ENCODE assay signal across 20 cellular contexts in the genomic region with DNA sequence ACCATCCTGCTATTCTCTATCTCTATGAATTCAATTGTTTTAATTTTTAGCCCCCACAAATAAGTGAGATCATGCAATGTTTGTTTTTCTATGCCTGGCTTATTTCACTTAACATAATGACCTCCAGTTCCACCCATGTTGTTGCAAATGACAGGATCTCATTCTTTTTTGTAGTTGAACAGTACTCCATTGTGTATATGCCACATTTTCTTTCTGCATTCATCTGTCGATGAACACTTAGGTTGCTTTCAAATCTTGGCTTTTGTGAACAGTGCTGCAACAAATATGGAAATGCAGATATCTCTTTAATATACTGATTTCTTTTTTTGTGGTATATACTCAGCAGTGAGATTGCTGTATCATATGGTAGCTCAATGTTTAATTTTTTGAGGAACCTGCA. TPM values are rescaled to one million over a fixed set of nuclear protein-coding genes. Genes with fewer than 3 reads are reported as not detected.
DNase-seq lines count a peak whose midpoint lies in the region; ATAC-seq and TF ChIP-seq lines count a peak whose summit lies in the region.
"Had no signal": no experiment of that assay in that cellular context is flagged by ENCODE, and none has a peak within 500 bp of the region (broad histone marks: within the 10 kb centered on the region; RNA-seq: fewer than 3 reads in every experiment).

No MANE protein-coding gene starts in this region.

- no peak overlapping the region for H3K4me3 Mint-ChIP-seq in CD4-positive, CD25-positive, alpha-beta regulatory T cell
- H3K4me3 Mint-ChIP-seq: CD14-positive monocyte; CD4-positive, alpha-beta T cell; CD8-positive, alpha-beta T cell had no signal

- H3K9me3 ChIP-seq in CD4-positive, CD25-positive, alpha-beta regulatory T cell (ENCODE audit: control insufficient read depth in 2 of 2, low read length in 2 of 2) = no peaks in the 10 kb centered on the region
- H3K9me3 ChIP-seq in tibial artery (peaks cover 0 to under 1% (median 0%) of the 10 kb centered on the region in 3 donors), SJCRH30 (replicated peaks) (no peaks in the 10 kb centered on the region; the same call in 1 of the 2 replicates)
- H3K9me3 ChIP-seq: BE2C, BLaER1 had no signal

- peaks cover 22% of the 10 kb centered on the region for H3K36me3 Mint-ChIP-seq in CD4-positive, CD25-positive, alpha-beta regulatory T cell
- H3K36me3 Mint-ChIP-seq: CD14-positive monocyte had no signal

- no peaks in the 10 kb centered on the region for H3K27me3 ChIP-seq in CD4-positive, CD25-positive, alpha-beta regulatory T cell (ENCODE audit: control insufficient read depth, insufficient read depth, low read length)
- no peaks in the 10 kb centered on the region for H3K27me3 ChIP-seq in tibial artery
- no peaks in the 10 kb centered on the region for H3K27me3 ChIP-seq in SJCRH30
- H3K27me3 ChIP-seq: BE2C, BLaER1 had no signal

- no peaks in the 10 kb centered on the region for H3K27me3 Mint-ChIP-seq in CD4-positive, CD25-positive, alpha-beta regulatory T cell
- H3K27me3 Mint-ChIP-seq: CD4-positive, alpha-beta T cell had no signal

- no peak overlapping the region for H3K27ac ChIP-seq in CD4-positive, CD25-positive, alpha-beta regulatory T cell (ENCODE audit: insufficient read depth, low read length, poor library complexity, severe bottlenecking)
- no peak overlapping the region for H3K27ac ChIP-seq in tibial artery
- no peak overlapping the region for H3K27ac ChIP-seq in SJCRH30
- H3K27ac ChIP-seq: BLaER1 had no signal

- H3K4me1 ChIP-seq in CD4-positive, CD25-positive, alpha-beta regulatory T cell (ENCODE audit: control insufficient read depth, insufficient read depth, low read length, poor library complexity, severe bottlenecking) = no peaks in the 10 kb centered on the region
- H3K4me1 ChIP-seq in tibial artery (no peaks in the 10 kb centered on the region), SJCRH30 (no peaks in the 10 kb centered on the region)
- H3K4me1 ChIP-seq: BE2C, BLaER1, Caco-2 had no signal

- H3K4me3 ChIP-seq in CD4-positive, CD25-positive, alpha-beta regulatory T cell (ENCODE audit: low read depth, low read length) = no peak overlapping the region
- H3K4me3 ChIP-seq in tibial artery (no peak overlapping the region), SJCRH30 (no peak overlapping the region)
- H3K4me3 ChIP-seq: BLaER1 had no signal

- peaks cover 0 to 2% (median 0%) of the 10 kb centered on the region in 4 donors for H3K4me1 Mint-ChIP-seq in CD4-positive, CD25-positive, alpha-beta regulatory T cell
- H3K4me1 Mint-ChIP-seq: CD14-positive monocyte had no signal

- TF ChIP-seq CTCF in tibial artery (IDR thresholded peaks at IDR 0.05) = no peak

- in situ Hi-C loops in SK-MEL-5 (cut with HindIII; ENCODE audit: low pct_unique_long_range_greater_than_20kb, low sequenced_read_pairs) = no loop called here

- ATAC-seq in CD4-positive, CD25-positive, alpha-beta regulatory T cell (ENCODE audit: low read depth in 2 of 2) = no peak
- ATAC-seq: CD8-positive, alpha-beta T cell had no signal

- H3K27ac Mint-ChIP-seq in CD4-positive, CD25-positive, alpha-beta regulatory T cell = peak overlapping the region in 2 of 3 donors; percentile 29 to 60
- H3K27ac Mint-ChIP-seq: CD14-positive monocyte; CD4-positive, alpha-beta T cell; CD8-positive, alpha-beta T cell had no signal

- H3K9me3 Mint-ChIP-seq in CD4-positive, CD25-positive, alpha-beta regulatory T cell = peaks cover 1 to 13% (median 6%) of the 10 kb centered on the region in 7 donors

- peaks cover 3% of the 10 kb centered on the region for H3K36me3 ChIP-seq in CD4-positive, CD25-positive, alpha-beta regulatory T cell (ENCODE audit: control insufficient read depth, insufficient read depth, low read length)
- peaks cover 8 to 13% (median 11%) of the 10 kb centered on the region in 3 donors for H3K36me3 ChIP-seq in tibial artery
- peaks cover 18% of the 10 kb centered on the region for H3K36me3 ChIP-seq in SJCRH30
- H3K36me3 ChIP-seq: BE2C had no signal

- intact Hi-C loops in tibial artery (cut with DNase I; ENCODE audit: low total_unique reads) = no loop called here

- DNase-seq in CD4-positive, CD25-positive, alpha-beta regulatory T cell = no peak
- peak; percentile 25 for DNase-seq in NCI-H748 (lab: John Stamatoyannopoulos, UW; ENCODE audit: unreplicated experiment)
- peak; percentile 51 for DNase-seq in SK-MEL-5 (ENCODE audit: low read depth, low spot score)
- no peak for DNase-seq in tibial artery
- no peak for DNase-seq in NCI-H1417 treated with DMSO at 0.1 percent for 48 hours (lab: John Stamatoyannopoulos, UW)
- no peak for DNase-seq in SJCRH30
- DNase-seq: 8988T; ACHN; BE2C; C1 segment of cervical spinal cord; Caco-2; Calu3; CD4-positive, alpha-beta T cell; CD8-positive, alpha-beta T cell; DMS79 treated with DMSO at 0.1 percent for 48 hours; GF-D8 had no signal

RNA-seq across cellular contexts. Expression of gene RETNLB, which starts 58.7 kb away (rescaled TPM):
- total RNA-seq in CD4-positive, CD25-positive, alpha-beta regulatory T cell = not detected
- polyA plus RNA-seq in CD4-positive, CD25-positive, alpha-beta regulatory T cell = not detected
- not detected in 2 replicates for total RNA-seq in SK-MEL-5 (2014; rRNA removed; shearing (Covaris generic))
- not detected in 2 replicates for polyA plus RNA-seq in SK-MEL-5 (2015; cell fraction: cytosol; rRNA removed)
- not detected in 2 replicates for polyA plus RNA-seq in SK-MEL-5 (2015; cell fraction: nucleus; rRNA removed)
- not detected in 2 replicates for total RNA-seq in SJCRH30 (2014; rRNA removed; shearing (Covaris generic))
- total RNA-seq: A673; Caco-2; Calu3; CD4-positive, alpha-beta T cell; CD8-positive, alpha-beta T cell had no signal
- polyA plus RNA-seq: AG04450, CD14-positive monocyte had no signal

Comparison
In these comparisons a context has a peak if more than half of its experiments do, and no peak if none do; other contexts are left out.
1. DNase-seq: peak in NCI-H748 (single experiment) and SK-MEL-5 (single experiment); none in CD4-positive, CD25-positive, alpha-beta regulatory T cell (0 of 3), tibial artery (0 of 2), NCI-H1417 treated with DMSO at 0.1 percent for 48 hours (single experiment) and SJCRH30 (0 of 2).